1 cellular context compared by ENCODE assay signal in genomic region chr19:39995794-39996193, GRCh38.
TF ChIP-seq lines count a peak whose summit lies in the region.

No MANE protein-coding gene starts in this region.

TF ChIP-seq in K562, 482 proteins besides CTCF, POLR2A, EP300 and RAD21 (continued from another document):
- TF ChIP-seq ZNF511 (CRISPR knock-in tag; IDR thresholded peaks at IDR 0.05) (no peak), ZC3H8 (IDR thresholded peaks at IDR 0.05) (no peak)
TF ChIP-seq in K562: peak in this region for 0.
